Comparison of ENCODE assay signal across 8 cellular contexts in the genomic region with DNA sequence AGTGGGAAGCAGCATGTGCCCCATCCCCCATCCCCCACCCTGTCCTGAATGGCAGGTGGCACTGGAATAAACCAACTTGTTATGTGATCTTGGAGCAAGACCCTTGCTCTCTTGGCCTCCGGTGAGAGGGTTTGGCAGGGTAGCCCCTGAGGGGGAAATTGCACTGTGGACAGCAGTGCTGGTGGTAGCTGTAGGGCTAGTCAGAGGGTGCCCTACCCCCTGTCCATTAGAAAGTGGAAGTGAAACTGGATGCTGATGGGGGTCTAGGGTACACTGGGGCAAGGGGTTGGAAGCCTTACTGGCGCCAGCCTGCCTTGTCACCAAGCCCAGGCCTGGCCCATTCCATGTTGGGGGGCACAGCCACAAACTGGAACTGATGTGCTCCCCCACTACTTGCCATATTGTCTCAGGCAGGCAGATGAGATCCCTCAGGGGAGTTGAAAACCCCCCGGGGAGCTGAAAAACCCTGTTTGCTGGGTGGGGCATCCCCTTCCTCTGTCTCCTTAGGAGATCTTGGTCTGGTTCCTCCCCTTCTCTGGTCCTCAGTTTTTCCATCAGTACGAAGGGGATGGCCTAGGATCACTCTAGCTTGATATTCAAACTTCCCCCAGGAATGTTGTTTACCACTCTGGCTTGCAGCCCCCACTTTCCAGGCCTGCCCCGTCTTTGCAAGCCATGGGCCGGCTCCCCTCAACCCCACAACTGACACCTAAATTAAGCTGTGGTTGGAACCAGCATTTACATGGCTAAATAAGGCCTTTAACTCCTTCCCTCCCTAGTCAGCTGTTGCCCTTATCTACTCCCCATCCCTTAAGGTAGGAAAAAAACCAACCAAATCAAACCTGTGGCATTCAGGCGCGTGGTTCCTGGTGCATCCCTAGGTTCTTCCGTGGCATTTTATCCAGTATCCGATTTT. TPM values are rescaled to one million over a fixed set of nuclear protein-coding genes. Genes with fewer than 3 reads are reported as not detected.
DNase-seq lines count a peak whose midpoint lies in the region; ATAC-seq lines count a peak whose summit lies in the region.

No MANE protein-coding gene starts in this region.

- H3K36me3 ChIP-seq in naive thymus-derived CD4-positive, alpha-beta T cell (ENCODE audit: control insufficient read depth in 2 of 3, insufficient read depth in 3 of 3, low read length in 3 of 3) = no peaks in the 10 kb centered on the region

- peak overlapping the region; percentile 1 to 94 (median 46) for H3K4me3 Mint-ChIP-seq in naive thymus-derived CD4-positive, alpha-beta T cell

- POLR2A ChIA-PET in naive thymus-derived CD4-positive, alpha-beta T cell (lab: Charles Lee) = no interaction called here

- 59 to 69% (median 66%) methylated on average over 10 of the region's 10 CpGs for WGBS in adipose tissue, 3 donors

- peaks cover 0 to 1% (median 0%) of the 10 kb centered on the region in 11 donors for H3K9me3 Mint-ChIP-seq in naive thymus-derived CD4-positive, alpha-beta T cell

- CTCF ChIA-PET in naive thymus-derived CD4-positive, alpha-beta T cell (lab: Charles Lee) = no interaction called here

- peak overlapping the region; percentile 92 for H3K27ac ChIP-seq in adipose tissue (ENCODE audit: low read depth, low read length)
- no peak overlapping the region for H3K27ac ChIP-seq in naive thymus-derived CD4-positive, alpha-beta T cell (ENCODE audit: low read depth, low read length)

- no peaks in the 10 kb centered on the region for H3K9me3 ChIP-seq in naive thymus-derived CD4-positive, alpha-beta T cell (ENCODE audit: control insufficient read depth in 2 of 3, low read length in 3 of 3)

- H3K36me3 Mint-ChIP-seq in naive thymus-derived CD4-positive, alpha-beta T cell = peaks cover 0 to 2% (median 0%) of the 10 kb centered on the region in 5 donors

- peaks cover 0 to 41% (median 6%) of the 10 kb centered on the region in 5 donors for H3K27me3 Mint-ChIP-seq in naive thymus-derived CD4-positive, alpha-beta T cell

- intact Hi-C loops in naive thymus-derived CD4-positive, alpha-beta T cell (cut with micrococcal nuclease) = loop anchor here in 1 of 2 donors (2.0 kb wide), 1 partner anchor 31 kb away; no protein-coding TSS in a partner anchor

- no peaks in the 10 kb centered on the region for H3K27me3 ChIP-seq in naive thymus-derived CD4-positive, alpha-beta T cell (ENCODE audit: control insufficient read depth in 2 of 2, insufficient read depth in 2 of 2, low read length in 2 of 2)

- no peak for DNase-seq in naive thymus-derived CD4-positive, alpha-beta T cell
- no peak for DNase-seq in HCEC 1CT
- DNase-seq in midbrain (lab: John Stamatoyannopoulos, UW) = no peak
- DNase-seq in stimulated activated naive CD4-positive, alpha-beta T cell (lab: John Stamatoyannopoulos, UW) = no peak
- no peak for DNase-seq in activated CD4-positive, CD25-positive, alpha-beta regulatory T cell (lab: John Stamatoyannopoulos, UW)

- H3K4me3 ChIP-seq in naive thymus-derived CD4-positive, alpha-beta T cell (ENCODE audit: low read length) = no peak overlapping the region

- ATAC-seq in GM18498 (IDR thresholded peaks at IDR 0.05; ENCODE audit: unreplicated experiment) = peak; percentile 49
- peak; percentile 51 for ATAC-seq in HG02642 (IDR thresholded peaks at IDR 0.05; ENCODE audit: poor library complexity, unreplicated experiment)
- no peak for ATAC-seq in naive thymus-derived CD4-positive, alpha-beta T cell

- H3K4me1 Mint-ChIP-seq in naive thymus-derived CD4-positive, alpha-beta T cell = peaks cover 13 to 25% (median 18%) of the 10 kb centered on the region in 7 donors

- H3K4me1 ChIP-seq in naive thymus-derived CD4-positive, alpha-beta T cell (ENCODE audit: control insufficient read depth in 2 of 2, insufficient read depth in 2 of 2, low read length in 2 of 2) = peaks cover 0 to 20% of the 10 kb centered on the region in 2 donors

- H3K27ac Mint-ChIP-seq in naive thymus-derived CD4-positive, alpha-beta T cell = peak overlapping the region in 2 of 9 donors; percentile 26 to 72

RNA-seq across cellular contexts. Expression of a gene that starts 14.4 kb away (rescaled TPM):
- polyA plus RNA-seq in adipose tissue = 10 to 100 TPM; 15.8 to 66.8 (median 59.7) TPM
- total RNA-seq in naive thymus-derived CD4-positive, alpha-beta T cell = under 1 TPM in 4 of 5 experiments, not detected in 1; 0.07 to 0.59 (median 0.12) TPM
- polyA plus RNA-seq in naive thymus-derived CD4-positive, alpha-beta T cell = not detected

RNA-seq across cellular contexts. Expression of a gene that starts 35.0 kb away (rescaled TPM):
- under 1 TPM; 0.06 to 0.79 (median 0.24) TPM for polyA plus RNA-seq in adipose tissue
- not detected for total RNA-seq in naive thymus-derived CD4-positive, alpha-beta T cell
- polyA plus RNA-seq in naive thymus-derived CD4-positive, alpha-beta T cell = under 1 TPM in 1 of 2 donors, not detected in 1; 0.15 TPM

Comparison
In these comparisons a context has a peak if more than half of its experiments do, and no peak if none do; other contexts are left out.
1. RNA of a gene that starts 14.4 kb away (polyA plus RNA-seq): 15.8 to 66.8 TPM in adipose tissue; not detected in naive thymus-derived CD4-positive, alpha-beta T cell; every median in the first group is over 10 times any median in the second.